ENCODE assay signal across 8 cellular contexts in the genomic region with DNA sequence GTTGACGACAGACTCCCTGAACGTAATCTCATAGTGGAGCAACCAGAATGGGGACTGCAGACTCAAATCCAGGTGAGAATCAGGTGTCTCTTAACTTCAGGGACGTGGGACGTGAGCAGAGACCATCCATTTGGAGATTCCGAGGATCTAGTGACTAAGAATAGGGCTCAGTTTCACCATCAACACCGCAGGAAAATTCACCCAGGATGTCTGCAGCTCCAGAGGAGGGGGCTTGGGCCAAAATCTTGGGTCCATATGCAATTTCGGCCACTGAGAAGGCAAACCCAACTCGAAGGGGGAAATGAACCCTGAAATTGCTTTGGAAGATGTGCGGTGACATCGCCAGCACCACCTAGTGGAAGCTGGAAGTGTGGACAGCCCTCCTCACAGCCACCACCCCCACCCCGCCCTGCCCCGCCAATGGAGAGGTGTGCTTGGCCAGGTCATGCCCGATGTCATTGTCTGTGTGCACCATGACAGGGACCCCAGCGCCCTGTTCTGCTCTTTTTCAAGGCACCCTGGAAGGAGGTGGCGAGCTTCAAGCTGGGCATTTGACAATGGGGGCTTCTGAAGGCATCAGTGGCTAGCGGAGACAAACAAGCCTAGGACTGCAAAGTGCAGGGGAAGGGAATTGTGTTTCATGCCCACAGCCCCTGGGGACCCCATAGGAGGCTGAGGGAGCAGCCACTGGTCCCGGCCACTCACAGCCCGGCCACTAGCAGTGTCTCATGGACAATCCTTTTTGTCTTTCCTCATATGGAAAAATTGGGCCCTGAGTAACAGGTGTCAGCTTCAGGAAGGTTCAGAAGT. TPM values are rescaled to one million over a fixed set of nuclear protein-coding genes. Genes with fewer than 3 reads are reported as not detected.
A peak's percentile ranks its signal among the peaks of the same experiment; 100 is the strongest.
DNase-seq lines count a peak whose midpoint lies in the region; ATAC-seq and TF ChIP-seq lines count a peak whose summit lies in the region.

No MANE protein-coding gene starts in this region.

- 52% methylated on average over 18 of the region's 18 CpGs for WGBS in SK-N-SH (ENCODE audit: low lambda C conversion rate)
- WGBS in heart left ventricle, 4 donors = 22 to 34% (median 26%) methylated on average over 15 to 18 of the region's 18 CpGs

- RAD21 ChIA-PET in HCT116 (lab: Charles Lee; ENCODE audit: low non-redundant PET in 1 of 2, low total read pairs in 2 of 2, uncharacterized antibody in 2 of 2, unreplicated experiment in 2 of 2) = no interaction called here

- H3K36me3 Mint-ChIP-seq in CD4-positive, CD25-positive, alpha-beta regulatory T cell = peaks cover 10% of the 10 kb centered on the region
- H3K36me3 Mint-ChIP-seq in activated naive CD4-positive, alpha-beta T cell treated with anti-CD3 and anti-CD28 coated beads, Interleukin-2, amount 50 U/mL, for 72 hours = peaks cover 0 to 11% of the 10 kb centered on the region in 2 donors

- POLR2A ChIA-PET in HCT116 (lab: Charles Lee) = no interaction called here
- POLR2A ChIA-PET in SK-N-SH (lab: Yijun Ruan, JAX) = no interaction called here

- H3K4me3 Mint-ChIP-seq in CD4-positive, CD25-positive, alpha-beta regulatory T cell = peak overlapping the region in 2 of 4 donors; percentile 44 to 55

- H3K79me2 ChIP-seq in HCT116 (ENCODE audit: insufficient read depth, low read length) (no peaks in the 10 kb centered on the region), SK-N-SH (ENCODE audit: insufficient read depth) (no peaks in the 10 kb centered on the region)

- H3K9me3 ChIP-seq in CD4-positive, CD25-positive, alpha-beta regulatory T cell (ENCODE audit: control insufficient read depth in 2 of 2, low read length in 2 of 2) = no peaks in the 10 kb centered on the region
- H3K9me3 ChIP-seq in HCT116 (ENCODE audit: control insufficient read depth in 1 of 2, insufficient read depth in 1 of 2, low read depth in 1 of 2, low read length in 2 of 2) (no peaks in the 10 kb centered on the region), SK-N-SH (no peaks in the 10 kb centered on the region), heart left ventricle (no peaks in the 10 kb centered on the region)

- H4K20me1 ChIP-seq in HCT116 (ENCODE audit: insufficient read depth) = no peaks in the 10 kb centered on the region
- H4K20me1 ChIP-seq in SK-N-SH (ENCODE audit: insufficient read depth) = peaks cover 44% of the 10 kb centered on the region; the same call in 1 of the 2 replicates

- DNase-seq in CD4-positive, CD25-positive, alpha-beta regulatory T cell = peak; percentile 42 to 80 (median 61)
- peak; percentile 40 for DNase-seq in HCT116 (ENCODE audit: low read depth, low spot score)
- DNase-seq in SK-N-SH = peak; percentile 84
- DNase-seq in activated naive CD4-positive, alpha-beta T cell treated with anti-CD3 and anti-CD28 coated beads, Interleukin-2, amount 50 U/mL, for 72 hours (ENCODE audit: low spot score in 2 of 2) = peak in 1 of 2 donors; percentile 56
- peak in 3 of 5 donors; percentile 57 to 62 (median 60) for DNase-seq in heart left ventricle
- DNase-seq in retinal pigment epithelial cell (ENCODE audit: low read depth) = no peak

- H3K9ac ChIP-seq in HCT116 (ENCODE audit: low read length) (no peak overlapping the region), SK-N-SH (no peak overlapping the region)

- TF ChIP-seq POLR2A in HCT116 (IDR thresholded peaks at IDR 0.05; ENCODE audit: borderline replicate concordance, extremely low read depth, insufficient read depth, insufficient read length) (no peak), heart left ventricle (IDR thresholded peaks at IDR 0.05) (no peak)

- TF ChIP-seq CTCF in HCT116 (IDR thresholded peaks at IDR 0.05 in 2 of 3, conservative IDR thresholded peaks at IDR 0.05 in 1 of 3; ENCODE audit: borderline replicate concordance in 1 of 3, insufficient read depth in 1 of 3, low read depth in 2 of 3, low read length in 2 of 3) = peak; percentile 47 to 81 (median 69); a peak in 5 of 6 replicates
- peak; percentile 70 for TF ChIP-seq CTCF in SK-N-SH (IDR thresholded peaks at IDR 0.05)
- peak; percentile 65 to 87 (median 76) for TF ChIP-seq CTCF in heart left ventricle (IDR thresholded peaks at IDR 0.05)
- peak; percentile 82 for TF ChIP-seq CTCF in retinal pigment epithelial cell (conservative IDR thresholded peaks at IDR 0.05; ENCODE audit: low read depth, low read length)

- H3K9me3 Mint-ChIP-seq in CD4-positive, CD25-positive, alpha-beta regulatory T cell = peaks cover 0 to 3% (median 0%) of the 10 kb centered on the region in 7 donors
- no peaks in the 10 kb centered on the region for H3K9me3 Mint-ChIP-seq in activated naive CD4-positive, alpha-beta T cell treated with anti-CD3 and anti-CD28 coated beads, Interleukin-2, amount 50 U/mL, for 72 hours

- H3K27me3 Mint-ChIP-seq in CD4-positive, CD25-positive, alpha-beta regulatory T cell = no peaks in the 10 kb centered on the region

- CTCF ChIA-PET in HCT116 (lab: Charles Lee) (interaction anchor here (0.8 to 2.2 kb wide), 7 partner anchors 8 to 133 kb away, joined by 3 to 9 read pairs (median 6); a partner anchor contains a TSS), SK-N-SH (lab: Yijun Ruan, JAX) (interaction anchor here (0.9 to 2.7 kb wide), 38 partner anchors 9 to 929 kb away, joined by 3 to 23 read pairs (median 5); a partner anchor contains a TSS)

- H3K4me2 ChIP-seq in HCT116 (ENCODE audit: low read length) (no peak overlapping the region), SK-N-SH (no peak overlapping the region)

- H3K9me2 ChIP-seq in HCT116 (ENCODE audit: insufficient read depth) (no peaks in the 10 kb centered on the region), SK-N-SH (no peaks in the 10 kb centered on the region)

- TF ChIP-seq EP300 in SK-N-SH (IDR thresholded peaks at IDR 0.05; ENCODE audit: borderline replicate concordance in 1 of 2, low read depth in 1 of 2, low read length in 1 of 2) = no peak

- intact Hi-C loops in HCT116 (cut with micrococcal nuclease) (loop anchor here (5.0 kb wide), 2 partner anchors 80 to 130 kb away; no protein-coding TSS in a partner anchor), heart left ventricle (cut with DNase I) (loop anchor here in 9 of 10 donors (1.0 to 10.0 kb wide), 8 partner anchors 33 to 135 kb away; no protein-coding TSS in a partner anchor)

- peaks cover 10% of the 10 kb centered on the region for H3K4me1 ChIP-seq in CD4-positive, CD25-positive, alpha-beta regulatory T cell (ENCODE audit: control insufficient read depth, insufficient read depth, low read length, poor library complexity, severe bottlenecking)
- H3K4me1 ChIP-seq in HCT116 (ENCODE audit: control insufficient read depth in 1 of 2, insufficient read depth in 2 of 2, low read length in 2 of 2) (peaks cover 0 to 8% of the 10 kb centered on the region in 2 experiments; a peak in 2 of 4 replicates), SK-N-SH (ENCODE audit: control insufficient read depth in 1 of 2, insufficient read depth in 2 of 2, low read depth in 1 of 2, low read length in 1 of 2) (no peaks in the 10 kb centered on the region; a peak in 1 of 4 replicates), heart left ventricle (peaks cover 0 to 15% (median 9%) of the 10 kb centered on the region in 12 donors)

- BruUV-seq in HCT116 (replicated peaks; lab: Mats Ljungman, UMichigan) = no TSS peak

- H3K27me3 ChIP-seq in CD4-positive, CD25-positive, alpha-beta regulatory T cell (ENCODE audit: control insufficient read depth, insufficient read depth, low read length) = no peaks in the 10 kb centered on the region
- H3K27me3 ChIP-seq in HCT116 (ENCODE audit: insufficient read depth, low read length) (no peaks in the 10 kb centered on the region; the same call in 1 of the 2 replicates), SK-N-SH (ENCODE audit: insufficient read depth) (no peaks in the 10 kb centered on the region), heart left ventricle (no peaks in the 10 kb centered on the region)

- H3F3A ChIP-seq in SK-N-SH (replicated peaks; ENCODE audit: insufficient read depth) = peaks cover 63% of the 10 kb centered on the region

- TF ChIP-seq RAD21 in HCT116 (IDR thresholded peaks at IDR 0.05; ENCODE audit: low read depth) (peak; percentile 48), SK-N-SH (IDR thresholded peaks at IDR 0.05; ENCODE audit: low read length) (peak; percentile 74)

- peak; percentile 77 to 78 for ATAC-seq in CD4-positive, CD25-positive, alpha-beta regulatory T cell (ENCODE audit: low read depth in 2 of 2)
- ATAC-seq in HCT116 (peak; percentile 93), heart left ventricle (peak; percentile 38 to 80 (median 63)), GM18498 (IDR thresholded peaks at IDR 0.05; ENCODE audit: unreplicated experiment) (no peak), GM18907 (IDR thresholded peaks at IDR 0.05; ENCODE audit: unreplicated experiment) (no peak)
- ATAC-seq in activated naive CD4-positive, alpha-beta T cell treated with anti-CD3 and anti-CD28 coated beads, Interleukin-2, amount 50 U/mL, for 72 hours = peak; percentile 71 to 81

- no peak overlapping the region for H3K4me3 ChIP-seq in CD4-positive, CD25-positive, alpha-beta regulatory T cell (ENCODE audit: low read depth, low read length)
- H3K4me3 ChIP-seq in HCT116 (replicated peaks in 1 of 2; ENCODE audit: low read depth in 1 of 2, low read length in 2 of 2) (no peak overlapping the region), SK-N-SH (ENCODE audit: low read depth in 2 of 2, low read length in 1 of 2) (no peak overlapping the region), heart left ventricle (peak overlapping the region in 3 of 12 donors; percentile 1 to 14 (median 13)), retinal pigment epithelial cell (ENCODE audit: low read length) (no peak overlapping the region)

- H2AFZ ChIP-seq in HCT116 (ENCODE audit: low read depth, low read length, poor library complexity, severe bottlenecking) = no peak overlapping the region
- no peak overlapping the region for H2AFZ ChIP-seq in SK-N-SH (ENCODE audit: low read depth)

- peak overlapping the region in 2 of 3 donors; percentile 40 to 92 for H3K27ac Mint-ChIP-seq in CD4-positive, CD25-positive, alpha-beta regulatory T cell
- H3K27ac Mint-ChIP-seq in activated naive CD4-positive, alpha-beta T cell treated with anti-CD3 and anti-CD28 coated beads, Interleukin-2, amount 50 U/mL, for 72 hours = peak overlapping the region; percentile 79 to 96

- H3K4me1 Mint-ChIP-seq in CD4-positive, CD25-positive, alpha-beta regulatory T cell = peaks cover 5 to 18% (median 8%) of the 10 kb centered on the region in 4 donors

- peak overlapping the region; percentile 41 for H3K27ac ChIP-seq in CD4-positive, CD25-positive, alpha-beta regulatory T cell (ENCODE audit: insufficient read depth, low read length, poor library complexity, severe bottlenecking)
- no peak overlapping the region for H3K27ac ChIP-seq in HCT116 (ENCODE audit: low read depth, low read length)
- no peak overlapping the region for H3K27ac ChIP-seq in SK-N-SH (ENCODE audit: low read depth in 2 of 2, low read length in 1 of 2)
- peak overlapping the region in 2 of 12 donors; percentile 18 to 24 for H3K27ac ChIP-seq in heart left ventricle

- peaks cover 18% of the 10 kb centered on the region for H3K36me3 ChIP-seq in CD4-positive, CD25-positive, alpha-beta regulatory T cell (ENCODE audit: control insufficient read depth, insufficient read depth, low read length)
- peaks cover 10 to 11% of the 10 kb centered on the region in 2 experiments; a peak in 3 of 4 replicates for H3K36me3 ChIP-seq in HCT116 (ENCODE audit: control insufficient read depth in 1 of 2, insufficient read depth in 2 of 2, low read length in 2 of 2)
- H3K36me3 ChIP-seq in SK-N-SH (replicated peaks in 1 of 2; ENCODE audit: control insufficient read depth in 1 of 2, insufficient read depth in 2 of 2, low read length in 1 of 2) = peaks cover 25 to 31% of the 10 kb centered on the region in 2 experiments
- H3K36me3 ChIP-seq in heart left ventricle = peaks cover 0 to 37% (median 24%) of the 10 kb centered on the region in 9 donors

RNA-seq across cellular contexts. Expression of a gene that starts 24.8 kb away (rescaled TPM):
- 16.8 TPM for total RNA-seq in CD4-positive, CD25-positive, alpha-beta regulatory T cell
- 1 to 10 TPM; 6.3 to 8.4 (median 7.2) TPM for polyA plus RNA-seq in CD4-positive, CD25-positive, alpha-beta regulatory T cell
- total RNA-seq in HCT116 (2021; ENCODE audit: unreplicated experiment) = 0.30 TPM
- 0.14 and 0.17 TPM in 2 replicates for polyA plus RNA-seq in HCT116 (2012)
- polyA plus RNA-seq in SK-N-SH (2012; rRNA removed) = 0.42 and 0.56 TPM in 2 replicates
- polyA plus RNA-seq in SK-N-SH (2012; cell fraction: cytosol; rRNA removed) = 0.36 and 0.62 TPM in 2 replicates
- 0.33 and 0.64 TPM in 2 replicates for polyA plus RNA-seq in SK-N-SH (2012; cell fraction: nucleus; rRNA removed)
- 10 to 100 TPM; 27.2 to 40.5 TPM for total RNA-seq in activated naive CD4-positive, alpha-beta T cell treated with anti-CD3 and anti-CD28 coated beads, Interleukin-2, amount 50 U/mL, for 72 hours
- 100 to 1,000 TPM in 1 of 9 donors, 10 to 100 TPM in 8; 10.4 to 132 (median 18.1) TPM for total RNA-seq in heart left ventricle
- 10 to 100 TPM; 13.4 to 18.9 TPM for polyA plus RNA-seq in heart left ventricle

RNA-seq across cellular contexts. Expression of a gene that starts 38.4 kb away (rescaled TPM):
- 69.7 TPM for total RNA-seq in CD4-positive, CD25-positive, alpha-beta regulatory T cell
- polyA plus RNA-seq in CD4-positive, CD25-positive, alpha-beta regulatory T cell = 10 to 100 TPM; 18.8 to 28.6 (median 22.0) TPM
- 9.9 TPM for total RNA-seq in HCT116 (2021; ENCODE audit: unreplicated experiment)
- polyA plus RNA-seq in HCT116 (2012) = 5.9 and 7.9 TPM in 2 replicates
- 8.3 and 9.4 TPM in 2 replicates for polyA plus RNA-seq in SK-N-SH (2012; rRNA removed)
- polyA plus RNA-seq in SK-N-SH (2012; cell fraction: cytosol; rRNA removed) = 4.9 and 6.9 TPM in 2 replicates
- polyA plus RNA-seq in SK-N-SH (2012; cell fraction: nucleus; rRNA removed) = 21.0 and 23.6 TPM in 2 replicates
- 10 to 100 TPM; 51.3 to 68.6 TPM for total RNA-seq in activated naive CD4-positive, alpha-beta T cell treated with anti-CD3 and anti-CD28 coated beads, Interleukin-2, amount 50 U/mL, for 72 hours
- 100 to 1,000 TPM in 1 of 9 donors, 10 to 100 TPM in 8; 26.6 to 213 (median 55.9) TPM for total RNA-seq in heart left ventricle
- 10 to 100 TPM; 37.2 to 44.7 TPM for polyA plus RNA-seq in heart left ventricle

Comparison
In these comparisons a context has a peak if more than half of its experiments do, and no peak if none do; other contexts are left out.
1. ATAC-seq: peak in CD4-positive, CD25-positive, alpha-beta regulatory T cell (2 of 2), HCT116 (single experiment), activated naive CD4-positive, alpha-beta T cell treated with anti-CD3 and anti-CD28 coated beads, Interleukin-2, amount 50 U/mL, for 72 hours (2 of 2) and heart left ventricle (4 of 4); none in GM18498 (single experiment) and GM18907 (single experiment).
2. Peak in every context shown above with its lines, with median percentiles within 50 percentile points of each other: CTCF ChIP-seq.